ENCODE assay signal across 20 cellular contexts in the genomic region with DNA sequence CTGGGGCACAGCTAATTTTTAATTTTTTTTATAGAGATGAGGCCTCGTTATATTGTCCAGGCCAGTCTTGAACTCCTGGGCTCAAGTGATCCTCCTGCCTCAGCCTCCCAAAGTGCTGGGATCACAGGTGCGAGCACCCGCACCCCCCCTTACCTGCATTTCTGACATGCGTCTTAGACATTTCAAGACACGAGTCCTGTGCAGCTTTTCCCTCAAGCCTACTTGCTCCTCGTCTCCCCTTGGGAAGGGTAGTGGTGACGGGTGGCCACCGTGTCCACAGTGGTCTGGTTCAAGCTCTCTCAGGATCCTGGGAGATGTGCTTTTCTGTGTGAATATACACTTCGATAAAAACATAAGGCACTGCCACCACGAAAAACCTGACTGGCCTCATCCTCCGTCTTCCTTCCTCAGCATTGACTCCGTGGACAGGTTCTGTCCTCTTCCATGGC. TPM values are rescaled to one million over a fixed set of nuclear protein-coding genes. Genes with fewer than 3 reads are reported as not detected.
"Had no signal": no experiment of that assay in that cellular context is flagged by ENCODE, and none has a peak within 500 bp of the region (broad histone marks: within the 10 kb centered on the region; RNA-seq: fewer than 3 reads in every experiment).

No MANE protein-coding gene starts in this region.

- H3K9me3 Mint-ChIP-seq: activated CD4-positive, alpha-beta T cell treated with anti-CD3 and anti-CD28 coated beads, Interleukin-2, amount 10 ng/mL, durations not matched to agents 7 days and 5 days; activated naive CD8-positive, alpha-beta T cell treated with anti-CD3 and anti-CD28 coated beads, Interleukin-2, amount 50 U/mL, for 24 hours; nephron had no signal

- H3K27ac Mint-ChIP-seq: activated CD4-positive, alpha-beta T cell treated with anti-CD3 and anti-CD28 coated beads, Interleukin-2, amount 10 ng/mL, durations not matched to agents 7 days and 5 days; activated CD8-positive, alpha-beta T cell treated with anti-CD3 and anti-CD28 coated beads, Interleukin-2, amount 10 ng/mL, durations not matched to agents 7 days and 5 days; activated naive CD8-positive, alpha-beta T cell treated with anti-CD3 and anti-CD28 coated beads, Interleukin-2, amount 50 U/mL, for 24 hours; nephron had no signal

- DNase-seq: activated CD4-positive, alpha-beta T cell treated with anti-CD3 and anti-CD28 coated beads, Interleukin-2, amount 10 ng/mL, durations not matched to agents 7 days and 5 days; activated CD8-positive, alpha-beta memory T cell treated with anti-CD3 and anti-CD28 coated beads, Interleukin-2, amount 50 U/mL, for 4 hours; activated CD8-positive, alpha-beta T cell treated with anti-CD3 and anti-CD28 coated beads, Interleukin-2, amount 10 ng/mL, durations not matched to agents 7 days and 5 days; activated naive CD8-positive, alpha-beta T cell treated with anti-CD3 and anti-CD28 coated beads, Interleukin-2, amount 50 U/mL, for 24 hours; anterior cingulate cortex; central memory CD4-positive, alpha-beta T cell; colonic mucosa; mesendoderm; occipital lobe; retina; stimulated activated CD4-positive, alpha-beta T cell treated with anti-CD3 and anti-CD28 coated beads, Interleukin-12 subunit alpha, Interleukin-12 subunit beta, amount 100 ng/mL, for 4 hours; stimulated activated CD4-positive, alpha-beta T cell treated with anti-CD3 and anti-CD28 coated beads, Interleukin-2, amount 100 ng/mL, for 24 hours; stimulated activated naive CD8-positive, alpha-beta T cell treated with anti-CD3 and anti-CD28 coated beads, Interleukin-15, Interleukin-2, amounts not matched to agents 100 U/mL and 50 U/mL, for 24 hours; T-helper 1 cell; trophoblast cell had no signal

- H3K4me3 ChIP-seq: colonic mucosa, gastroesophageal sphincter, heart left ventricle had no signal

- H3K27me3 Mint-ChIP-seq: activated CD4-positive, alpha-beta T cell treated with anti-CD3 and anti-CD28 coated beads, Interleukin-2, amount 10 ng/mL, durations not matched to agents 7 days and 5 days; activated naive CD8-positive, alpha-beta T cell treated with anti-CD3 and anti-CD28 coated beads, Interleukin-2, amount 50 U/mL, for 24 hours; brain had no signal

- H3K4me1 Mint-ChIP-seq: activated naive CD8-positive, alpha-beta T cell treated with anti-CD3 and anti-CD28 coated beads, Interleukin-2, amount 50 U/mL, for 24 hours; nephron had no signal

- H3K9me3 ChIP-seq: colonic mucosa, gastroesophageal sphincter, heart left ventricle had no signal

- H3K27ac ChIP-seq: gastroesophageal sphincter had no signal

- H3K4me3 Mint-ChIP-seq: activated CD4-positive, alpha-beta T cell treated with anti-CD3 and anti-CD28 coated beads, Interleukin-2, amount 10 ng/mL, durations not matched to agents 7 days and 5 days; activated CD8-positive, alpha-beta T cell treated with anti-CD3 and anti-CD28 coated beads, Interleukin-2, amount 10 ng/mL, durations not matched to agents 7 days and 5 days; activated naive CD8-positive, alpha-beta T cell treated with anti-CD3 and anti-CD28 coated beads, Interleukin-2, amount 50 U/mL, for 24 hours; brain; nephron had no signal

- H3K36me3 ChIP-seq: colonic mucosa had no signal

- H3K27me3 ChIP-seq: colonic mucosa, gastroesophageal sphincter, heart left ventricle had no signal

- ATAC-seq: activated CD4-positive, CD25-positive, alpha-beta regulatory T cell treated with anti-CD3 and anti-CD28 coated beads, Interleukin-2, amount 50 U/mL, for 24 hours; activated CD8-positive, alpha-beta T cell treated with anti-CD3 and anti-CD28 coated beads, Interleukin-2, amount 10 ng/mL, durations not matched to agents 7 days and 5 days; activated naive CD8-positive, alpha-beta T cell treated with anti-CD3 and anti-CD28 coated beads, Interleukin-2, amount 50 U/mL, for 24 hours; gastroesophageal sphincter; stimulated activated naive CD8-positive, alpha-beta T cell treated with anti-CD3 and anti-CD28 coated beads, Interleukin-15, Interleukin-2, amounts not matched to agents 100 U/mL and 50 U/mL, for 24 hours had no signal

RNA-seq across cellular contexts. Expression of gene C1QTNF1, which starts 24.0 kb away (rescaled TPM):
- total RNA-seq: activated CD4-positive, alpha-beta T cell treated with anti-CD3 and anti-CD28 coated beads, Interleukin-2, amount 10 ng/mL, durations not matched to agents 7 days and 5 days; activated CD8-positive, alpha-beta T cell treated with anti-CD3 and anti-CD28 coated beads, Interleukin-2, amount 10 ng/mL, durations not matched to agents 7 days and 5 days had no signal
